Comparison of ENCODE assay signal across 19 cellular contexts in genomic region chr14:100660498-100661339, GRCh38.
A peak's percentile ranks its signal among the peaks of the same experiment; 100 is the strongest.
DNase-seq lines count a peak whose midpoint lies in the region; ATAC-seq and TF ChIP-seq lines count a peak whose summit lies in the region.
"Had no signal": no experiment of that assay in that cellular context is flagged by ENCODE, and none has a peak within 500 bp of the region (broad histone marks: within the 10 kb centered on the region; RNA-seq: fewer than 3 reads in every experiment).

No MANE protein-coding gene starts in this region.

- H2BK120ac ChIP-seq in neuronal stem cell (ENCODE audit: low read depth, low read length) = no peak overlapping the region

- H3K4me1 ChIP-seq in GM23248 (ENCODE audit: insufficient read depth) (peaks cover 4% of the 10 kb centered on the region; the same call in 1 of the 2 replicates), PC-3 (ENCODE audit: insufficient read depth, low read length) (peaks cover 16% of the 10 kb centered on the region), neuronal stem cell (ENCODE audit: control insufficient read depth in 2 of 2, insufficient read depth in 1 of 2, low read depth in 1 of 2, low read length in 2 of 2) (peaks cover 22 to 26% of the 10 kb centered on the region in 2 donors), psoas muscle (no peaks in the 10 kb centered on the region)
- H3K4me1 ChIP-seq: SJCRH30 had no signal

- no TSS peak for BruUV-seq in PC-3 (replicated peaks; lab: Mats Ljungman, UMichigan)

- H3F3A ChIP-seq in GM23248 (ENCODE audit: insufficient read depth) (peaks cover 5% of the 10 kb centered on the region; the same call in 1 of the 2 replicates), PC-3 (ENCODE audit: low read length, unreplicated experiment) (no peaks in the 10 kb centered on the region)

- H2AFZ ChIP-seq in GM23248 = no peak overlapping the region
- no peak overlapping the region for H2AFZ ChIP-seq in PC-3 (ENCODE audit: low read length)
- no peak overlapping the region for H2AFZ ChIP-seq in neuronal stem cell (ENCODE audit: low read length)

- H3K9me3 ChIP-seq in GM23248 (ENCODE audit: low read depth) (no peaks in the 10 kb centered on the region), PC-3 (ENCODE audit: low read length) (no peaks in the 10 kb centered on the region), neuronal stem cell (replicated peaks in 1 of 2; ENCODE audit: control insufficient read depth in 2 of 2, insufficient read depth in 1 of 2, low read depth in 1 of 2, low read length in 2 of 2) (no peaks in the 10 kb centered on the region), psoas muscle (no peaks in the 10 kb centered on the region)
- H3K9me3 ChIP-seq: heart left ventricle, SJCRH30 had no signal

- in situ Hi-C loops in GM23248 (cut with MboI) = loop anchor here (10.0 kb wide), 1 partner anchor 964 kb away; no protein-coding TSS in a partner anchor

- H3K27me3 ChIP-seq in GM23248 (replicated peaks; ENCODE audit: insufficient read depth) (peaks cover 8% of the 10 kb centered on the region; the same call in 1 of the 2 replicates), PC-3 (ENCODE audit: low read length) (no peaks in the 10 kb centered on the region), neuronal stem cell (ENCODE audit: control insufficient read depth in 3 of 3, insufficient read depth in 3 of 3, low read depth in 1 of 3, low read length in 3 of 3) (no peaks in the 10 kb centered on the region), psoas muscle (ENCODE audit: insufficient read depth in 3 of 3, low read length in 2 of 3) (peaks cover 0 to 38% (median 6%) of the 10 kb centered on the region in 3 donors)
- H3K27me3 ChIP-seq: SJCRH30 had no signal

- no peak overlapping the region for H4K8ac ChIP-seq in neuronal stem cell (ENCODE audit: low read depth, low read length)

- H3K23ac ChIP-seq in neuronal stem cell (ENCODE audit: low read depth, low read length, poor library complexity) = no peak overlapping the region

- H3K79me1 ChIP-seq in neuronal stem cell (ENCODE audit: low read depth, low read length) = peaks cover 4% of the 10 kb centered on the region

- H2BK15ac ChIP-seq in neuronal stem cell (ENCODE audit: low read length) = peak overlapping the region; percentile 9

- H2BK5ac ChIP-seq in neuronal stem cell (ENCODE audit: low read length) = peak overlapping the region; percentile 7

- H3K4ac ChIP-seq in neuronal stem cell (ENCODE audit: low read length) = no peak overlapping the region

- H3K9me2 ChIP-seq in GM23248 (ENCODE audit: insufficient read depth) = no peaks in the 10 kb centered on the region
- H3K9me2 ChIP-seq in PC-3 (replicated peaks; ENCODE audit: low read length) = no peaks in the 10 kb centered on the region

- H3K9ac ChIP-seq in GM23248 (no peak overlapping the region), PC-3 (ENCODE audit: low read length) (no peak overlapping the region), neuronal stem cell (ENCODE audit: low read depth, low read length, poor library complexity) (no peak overlapping the region)

- H3K4me2 ChIP-seq in GM23248 (ENCODE audit: unreplicated experiment) (no peak overlapping the region), PC-3 (ENCODE audit: low read length) (no peak overlapping the region), neuronal stem cell (ENCODE audit: insufficient read depth, low read length, poor library complexity, severe bottlenecking) (no peak overlapping the region)

- H3K14ac ChIP-seq in neuronal stem cell (ENCODE audit: low read length) = no peak overlapping the region

- DNase-seq in GM23248 (peak; percentile 66), PC-3 (peak; percentile 81), neuronal stem cell (ENCODE audit: low spot score) (no peak), psoas muscle (no peak)
- DNase-seq: activated CD4-positive, CD25-positive, alpha-beta regulatory T cell treated with anti-CD3 and anti-CD28 coated beads, Interleukin-2, amount 50 U/mL, for 72 hours; activated effector memory CD4-positive, alpha-beta T cell treated with Interleukin-2 at 50 U/mL for 16 hours; COR-L47; effector CD8-positive, alpha-beta T cell; immature natural killer cell; naive B cell; NCI-H187 treated with DMSO at 0.1 percent for 48 hours; NCI-H446 treated with DMSO at 0.1 percent for 48 hours; SJCRH30 had no signal

- H2AK5ac ChIP-seq in neuronal stem cell (ENCODE audit: low read depth, low read length) = no peak overlapping the region

- H3K4me3 ChIP-seq in GM23248 (no peak overlapping the region), PC-3 (ENCODE audit: low read length) (no peak overlapping the region), neuronal stem cell (ENCODE audit: low read length in 2 of 2) (no peak overlapping the region), psoas muscle (no peak overlapping the region)
- H3K4me3 ChIP-seq: heart left ventricle, SJCRH30, skin epidermis had no signal

- CTCF ChIA-PET in PC-3 (lab: Charles Lee) = interaction anchor here (1.1 kb wide), 1 partner anchor 221 kb away, joined by 3 read pairs; no protein-coding TSS in a partner anchor

- H3K79me2 ChIP-seq in GM23248 (ENCODE audit: insufficient read depth) = no peaks in the 10 kb centered on the region
- no peaks in the 10 kb centered on the region for H3K79me2 ChIP-seq in PC-3 (ENCODE audit: low read length)

- peak; percentile 12; the same call in 1 of the 2 replicates for ATAC-seq in PC-3
- ATAC-seq in esophagus mucosa = peak; percentile 12
- no peak for ATAC-seq in psoas muscle
- ATAC-seq in GM19467 (IDR thresholded peaks at IDR 0.05; ENCODE audit: unreplicated experiment) = no peak
- ATAC-seq in GM21360 (IDR thresholded peaks at IDR 0.05; ENCODE audit: unreplicated experiment) = no peak
- no peak for ATAC-seq in HG03442 (IDR thresholded peaks at IDR 0.05; ENCODE audit: unreplicated experiment)
- ATAC-seq: heart left ventricle had no signal

- intact Hi-C loops in PC-3 (cut with micrococcal nuclease) = loop anchor here (10.0 kb wide), 2 partner anchors 194 to 1004 kb away; no protein-coding TSS in a partner anchor
- intact Hi-C loops in psoas muscle (cut with DNase I) = no loop called here

- POLR2A ChIA-PET in PC-3 (lab: Charles Lee; ENCODE audit: unreplicated experiment) = no interaction called here

- H3K27ac ChIP-seq in GM23248 = no peak overlapping the region
- H3K27ac ChIP-seq in PC-3 (ENCODE audit: low read length) = no peak overlapping the region
- H3K27ac ChIP-seq in neuronal stem cell (replicated peaks; ENCODE audit: low read length) = no peak overlapping the region
- no peak overlapping the region for H3K27ac ChIP-seq in psoas muscle
- H3K27ac ChIP-seq: heart left ventricle, SJCRH30, skin epidermis had no signal

- peak overlapping the region; percentile 75 for H2BK12ac ChIP-seq in neuronal stem cell (ENCODE audit: low read length)

- H3K18ac ChIP-seq in neuronal stem cell (ENCODE audit: low read length) = peak overlapping the region; percentile 68

- no peaks in the 10 kb centered on the region for H3K36me3 ChIP-seq in GM23248 (ENCODE audit: low read depth)
- no peaks in the 10 kb centered on the region for H3K36me3 ChIP-seq in PC-3 (ENCODE audit: low read depth, low read length)
- H3K36me3 ChIP-seq in neuronal stem cell (replicated peaks in 1 of 2; ENCODE audit: control insufficient read depth in 2 of 2, insufficient read depth in 2 of 2, low read length in 2 of 2) = no peaks in the 10 kb centered on the region
- no peaks in the 10 kb centered on the region for H3K36me3 ChIP-seq in psoas muscle (ENCODE audit: insufficient read depth in 1 of 2, low read depth in 1 of 2)
- H3K36me3 ChIP-seq: heart left ventricle, SJCRH30 had no signal

- no peaks in the 10 kb centered on the region for H4K20me1 ChIP-seq in GM23248 (ENCODE audit: insufficient read depth)
- no peaks in the 10 kb centered on the region for H4K20me1 ChIP-seq in PC-3 (ENCODE audit: low read length)

- TF ChIP-seq CTCF in PC-3 (conservative IDR thresholded peaks at IDR 0.05; ENCODE audit: low read depth, low read length) = no peak
- no peak for TF ChIP-seq CTCF in psoas muscle (IDR thresholded peaks at IDR 0.05)

- H4K91ac ChIP-seq in neuronal stem cell (ENCODE audit: low read depth, low read length, poor library complexity) = no peak overlapping the region

- WGBS in GM23248 (ENCODE audit: low coverage in 1 of 2, low lambda C conversion rate in 2 of 2, missing lambda C conversion rate in 2 of 2), 2 experiments = 80% methylated on average over 16 of the region's 16 CpGs
- no CpG with 5 or more reads among the region's 16 CpGs for WGBS in neuronal stem cell (ENCODE audit: extremely low coverage in 2 of 2, insufficient read length in 2 of 2, insufficient replicate concordance in 1 of 2), 2 donors
- WGBS in psoas muscle, 3 donors = 83 to 86% (median 86%) methylated on average over 16 of the region's 16 CpGs

Comparison
In these comparisons a context has a peak if more than half of its experiments do, and no peak if none do; other contexts are left out.
1. DNase-seq: peak in GM23248 (single experiment) and PC-3 (single experiment); none in neuronal stem cell (single experiment) and psoas muscle (0 of 2).
2. ATAC-seq: peak in PC-3 (single experiment) and esophagus mucosa (single experiment); none in psoas muscle (0 of 4), GM19467 (single experiment), GM21360 (single experiment) and HG03442 (single experiment).